ENCODE assay signal across 8 cellular contexts in genomic region chr14:61525293-61526011, GRCh38.
DNase-seq lines count a peak whose midpoint lies in the region; ATAC-seq, FAIRE-seq and TF ChIP-seq lines count a peak whose summit lies in the region.

No MANE protein-coding gene starts in this region.

- peak overlapping the region; percentile 38 for H3K4me2 ChIP-seq in astrocyte (ENCODE audit: low read length)

- H3K4me1 Mint-ChIP-seq in astrocyte (ENCODE audit: low read depth, unreplicated experiment): peaks cover 48% of the 10 kb centered on the region

- H3K36me3 Mint-ChIP-seq in astrocyte (ENCODE audit: low read depth, unreplicated experiment): no peaks in the 10 kb centered on the region

- in situ Hi-C loops in HAP-1 (cut with MboI; ENCODE audit: low sequenced_read_pairs): no loop called here

- H3K4me3 ChIP-seq in astrocyte (ENCODE audit: insufficient read depth, low read depth, low read length): no peak overlapping the region
- H3K4me3 ChIP-seq in right lobe of liver: no peak overlapping the region
- no peak overlapping the region for H3K4me3 ChIP-seq in HAP-1

- FAIRE-seq in astrocyte (lab: Jason Lieb, UNC): no peak

- 31% methylated on average over 9 of the region's 16 CpGs for WGBS in right lobe of liver (ENCODE audit: insufficient coverage, low coverage, low lambda C conversion rate, missing lambda C conversion rate)

- ATAC-seq in GM18861 (IDR thresholded peaks at IDR 0.05; ENCODE audit: unreplicated experiment) (peak; percentile 84), HG02973 (IDR thresholded peaks at IDR 0.05; ENCODE audit: unreplicated experiment) (peak; percentile 84), right lobe of liver (peak; percentile 64 to 70 (median 66))
- peak; percentile 73 for ATAC-seq in stimulated activated naive CD8-positive, alpha-beta T cell treated with anti-CD3 and anti-CD28 coated beads, Interleukin-15, Interleukin-2, amounts not matched to agents 100 U/mL and 50 U/mL, for 24 hours

- no peaks in the 10 kb centered on the region for H3K27me3 Mint-ChIP-seq in astrocyte (ENCODE audit: low read depth, unreplicated experiment)

- H3K27me3 ChIP-seq in astrocyte (ENCODE audit: insufficient read depth, low read length) (no peaks in the 10 kb centered on the region), right lobe of liver (no peaks in the 10 kb centered on the region), HAP-1 (ENCODE audit: low read depth) (peaks cover 84% of the 10 kb centered on the region)

- H3K27ac Mint-ChIP-seq in astrocyte (ENCODE audit: unreplicated experiment): peak overlapping the region; percentile 82

- H3K4me1 ChIP-seq in astrocyte (ENCODE audit: insufficient read depth, low read length) (peaks cover 52% of the 10 kb centered on the region), right lobe of liver (peaks cover 0 to 37% (median 21%) of the 10 kb centered on the region in 4 donors), HAP-1 (peaks cover 15% of the 10 kb centered on the region)

- no peaks in the 10 kb centered on the region for H3K36me3 ChIP-seq in astrocyte (ENCODE audit: insufficient read depth, low read length)
- H3K36me3 ChIP-seq in right lobe of liver: no peaks in the 10 kb centered on the region
- no peaks in the 10 kb centered on the region for H3K36me3 ChIP-seq in HAP-1 (replicated peaks)

- TF ChIP-seq CTCF in astrocyte (IDR thresholded peaks at IDR 0.05; ENCODE audit: insufficient read depth, low read depth, low read length) (no peak), right lobe of liver (IDR thresholded peaks at IDR 0.05) (no peak)

- H3K79me2 ChIP-seq in astrocyte (ENCODE audit: insufficient read depth, low read length): no peaks in the 10 kb centered on the region

- no peaks in the 10 kb centered on the region for H4K20me1 ChIP-seq in astrocyte (ENCODE audit: insufficient read depth, low read length)

- H3K27ac ChIP-seq in astrocyte (ENCODE audit: low read depth, low read length): peak overlapping the region; percentile 51
- peak overlapping the region; percentile 59 to 85 (median 84) for H3K27ac ChIP-seq in right lobe of liver

- peak overlapping the region; percentile 12 for H2AFZ ChIP-seq in astrocyte (ENCODE audit: low read depth, low read length)

- H3K9me3 Mint-ChIP-seq in astrocyte (ENCODE audit: unreplicated experiment): no peaks in the 10 kb centered on the region

- peak overlapping the region; percentile 31 for H3K9ac ChIP-seq in astrocyte (ENCODE audit: low read length)

- H3K9me3 ChIP-seq in astrocyte (ENCODE audit: insufficient read depth, low read depth, low read length) (no peaks in the 10 kb centered on the region), right lobe of liver (no peaks in the 10 kb centered on the region), HAP-1 (peaks cover 4% of the 10 kb centered on the region)

- no peak overlapping the region for H3K4me3 Mint-ChIP-seq in astrocyte (ENCODE audit: unreplicated experiment)

- no peak for TF ChIP-seq POLR2A in right lobe of liver (IDR thresholded peaks at IDR 0.05)

- DNase-seq in T-helper 1 cell: peak in 3 of 5 donors; percentile 19 to 91 (median 37)
- peak; percentile 87 for DNase-seq in astrocyte (ENCODE audit: low read depth)
- peak; percentile 67 to 76 (median 71) for DNase-seq in right lobe of liver
- DNase-seq in stimulated activated naive CD8-positive, alpha-beta T cell treated with anti-CD3 and anti-CD28 coated beads, Interleukin-15, Interleukin-2, amounts not matched to agents 100 U/mL and 50 U/mL, for 24 hours: peak; percentile 73
- no peak for DNase-seq in HAP-1 (ENCODE audit: low spot score in 2 of 2)
- DNase-seq in NCI-H146 (lab: John Stamatoyannopoulos, UW): no peak

- intact Hi-C loops in right lobe of liver (cut with DNase I): no loop called here

Comparison
In these comparisons a context has a peak if more than half of its experiments do, and no peak if none do; other contexts are left out.
1. DNase-seq: peak in T-helper 1 cell (3 of 5), astrocyte (single experiment), right lobe of liver (3 of 3) and stimulated activated naive CD8-positive, alpha-beta T cell treated with anti-CD3 and anti-CD28 coated beads, Interleukin-15, Interleukin-2, amounts not matched to agents 100 U/mL and 50 U/mL, for 24 hours (single experiment); none in HAP-1 (0 of 2) and NCI-H146 (single experiment).
2. Peak in every context shown above with its lines, with median percentiles within 50 percentile points of each other: ATAC-seq.